In genomic region chr2:42568431-42569115, GRCh38 we compare ENCODE assay signal across 8 cellular contexts. TPM values are rescaled to one million over a fixed set of nuclear protein-coding genes. Genes with fewer than 3 reads are reported as not detected.
DNase-seq lines count a peak whose midpoint lies in the region; ATAC-seq and TF ChIP-seq lines count a peak whose summit lies in the region.

Gene MTA3 (plus strand): TSS chr2:42568632. CDS start chr2:42568746, 114 bp downstream.

- H3K9me3 ChIP-seq in ES-I3 (ENCODE audit: control insufficient read depth, insufficient read depth, low read length) (no peaks in the 10 kb centered on the region), neutrophil (no peaks in the 10 kb centered on the region), subcutaneous abdominal adipose tissue (ENCODE audit: control insufficient read depth in 5 of 5, low read length in 5 of 5) (no peaks in the 10 kb centered on the region)

- TF ChIP-seq CTCF in foreskin keratinocyte (conservative IDR thresholded peaks at IDR 0.05), result no peak
- TF ChIP-seq CTCF in neutrophil (IDR thresholded peaks at IDR 0.05), result no peak

- H3K27ac ChIP-seq in foreskin keratinocyte, result no peak within 1 kb of the TSS
- no peak within 1 kb of the TSS for H3K27ac ChIP-seq in neutrophil
- peak within 1 kb of the TSS; percentile 69 for H3K27ac ChIP-seq in subcutaneous abdominal adipose tissue (ENCODE audit: low read depth, low read length)

- DNase-seq in OCI-M1 (lab: John Stamatoyannopoulos, UW) (peak; percentile 45), foreskin keratinocyte (no peak), foreskin melanocyte (no peak)
- DNase-seq in activated effector memory CD4-positive, alpha-beta T cell treated with Interleukin-2 at 50 U/mL for 16 hours, result peak; percentile 51

- H3K9ac ChIP-seq in ES-I3 (ENCODE audit: low read depth, low read length), result peak within 1 kb of the TSS; percentile 80
- peak within 1 kb of the TSS; percentile 7 to 71 (median 57) for H3K9ac ChIP-seq in subcutaneous abdominal adipose tissue (ENCODE audit: low read length in 5 of 5)

- H3K4me1 ChIP-seq in ES-I3 (ENCODE audit: insufficient read depth, low read length), result peaks cover 11% of the 10 kb centered on the region
- H3K4me1 ChIP-seq in foreskin keratinocyte, result peaks cover 4% of the 10 kb centered on the region
- peaks cover 0 to 6% of the 10 kb centered on the region in 2 experiments for H3K4me1 ChIP-seq in neutrophil (ENCODE audit: control insufficient read depth in 1 of 2, insufficient read depth in 1 of 2, low read depth in 1 of 2, low read length in 1 of 2)
- H3K4me1 ChIP-seq in subcutaneous abdominal adipose tissue (ENCODE audit: control insufficient read depth in 5 of 5, insufficient read depth in 5 of 5, low read length in 5 of 5), result peaks cover 4 to 26% (median 17%) of the 10 kb centered on the region in 5 donors

- ATAC-seq in HG02642 (IDR thresholded peaks at IDR 0.05; ENCODE audit: poor library complexity, unreplicated experiment) (peak; percentile 45), foreskin keratinocyte (peak; percentile 76)

- H3K27me3 ChIP-seq in foreskin keratinocyte (no peaks in the 10 kb centered on the region), neutrophil (peaks cover 67% of the 10 kb centered on the region), subcutaneous abdominal adipose tissue (ENCODE audit: control insufficient read depth in 5 of 5, insufficient read depth in 4 of 5, low read length in 5 of 5) (no peaks in the 10 kb centered on the region)

- H3K4me3 ChIP-seq in neutrophil (ENCODE audit: low read depth in 1 of 2, low read length in 1 of 2) (peak within 1 kb of the TSS; percentile 37 to 59), subcutaneous abdominal adipose tissue (ENCODE audit: low read depth in 1 of 5, low read length in 5 of 5) (peak within 1 kb of the TSS; percentile 70 to 77 (median 74))

- peaks cover 6% of the 10 kb centered on the region for H3K36me3 ChIP-seq in ES-I3 (ENCODE audit: insufficient read depth, low read length)
- H3K36me3 ChIP-seq in neutrophil, result no peaks in the 10 kb centered on the region
- peaks cover 0 to 4% (median 0%) of the 10 kb centered on the region in 5 donors for H3K36me3 ChIP-seq in subcutaneous abdominal adipose tissue (ENCODE audit: control insufficient read depth in 5 of 5, insufficient read depth in 5 of 5, low read length in 5 of 5)

RNA-seq across cellular contexts. Expression of gene MTA3, which starts in this region (rescaled TPM):
- total RNA-seq in foreskin keratinocyte, result 24.5 and 25.7 TPM in 2 replicates
- 22.6 and 24.0 TPM in 2 replicates for polyA plus RNA-seq in foreskin keratinocyte

Comparison
In these comparisons a context has a peak if more than half of its experiments do, and no peak if none do; other contexts are left out.
1. DNase-seq: peak in OCI-M1 (single experiment) and activated effector memory CD4-positive, alpha-beta T cell treated with Interleukin-2 at 50 U/mL for 16 hours (single experiment); none in foreskin keratinocyte (0 of 2) and foreskin melanocyte (single experiment).